In the genomic region with DNA sequence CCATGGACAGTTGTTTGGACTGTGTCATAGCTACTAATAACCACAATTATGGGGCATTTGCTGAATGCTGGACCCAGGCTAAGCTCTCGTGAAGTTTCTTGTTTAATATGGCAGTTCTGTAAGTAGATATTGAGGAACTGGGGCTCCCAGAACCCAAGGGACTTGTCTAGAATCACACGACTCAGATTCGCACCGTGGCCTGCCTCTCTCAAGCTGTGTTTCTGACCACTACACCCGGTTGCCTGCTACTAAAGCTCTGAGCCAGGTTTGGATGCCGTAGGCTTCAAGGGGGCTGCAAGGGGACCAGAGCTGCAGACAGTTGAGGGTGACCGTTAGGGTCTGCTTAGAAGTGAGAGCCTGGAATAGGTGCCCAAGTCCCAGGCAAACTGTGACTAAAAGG, we compare ENCODE assay signal across 11 cellular contexts. TPM values are rescaled to one million over a fixed set of nuclear protein-coding genes. Genes with fewer than 3 reads are reported as not detected.
DNase-seq lines count a peak whose midpoint lies in the region; ATAC-seq, FAIRE-seq and TF ChIP-seq lines count a peak whose summit lies in the region.
"Had no signal": no experiment of that assay in that cellular context is flagged by ENCODE, and none has a peak within 500 bp of the region (broad histone marks: within the 10 kb centered on the region; RNA-seq: fewer than 3 reads in every experiment).

No MANE protein-coding gene starts in this region.

- peaks cover 0 to 46% (median 12%) of the 10 kb centered on the region in 9 donors for H3K36me3 ChIP-seq in heart left ventricle
- peaks cover 15 to 27% of the 10 kb centered on the region in 2 donors for H3K36me3 ChIP-seq in kidney (ENCODE audit: control insufficient read depth in 1 of 2, insufficient read depth in 2 of 2, low read length in 2 of 2)
- H3K36me3 ChIP-seq in transverse colon, result peaks cover 0 to 24% (median 0%) of the 10 kb centered on the region in 4 donors

- in situ Hi-C loops in transverse colon (cut with MboI; ENCODE audit: low pct_ligation_motif_present in 1 of 4, low pct_unique_long_range_greater_than_20kb in 1 of 4, low sequenced_read_pairs in 3 of 4), result loop anchor here in 2 of 4 donors (10.0 to 25.0 kb wide), 2 partner anchors 178 to 295 kb away; partner anchors contain the start of genes DCAF1 (in 2 of the 2), MANF (in 1 of the 2) and RBM15B (in 1 of the 2)

- no peak for TF ChIP-seq EP300 in transverse colon (IDR thresholded peaks at IDR 0.05; ENCODE audit: low read depth)

- H3K9ac ChIP-seq in kidney (ENCODE audit: low read length in 2 of 2), result no peak overlapping the region

- H3K4me1 ChIP-seq in heart left ventricle, result peaks cover 22 to 94% (median 83%) of the 10 kb centered on the region in 12 donors
- H3K4me1 ChIP-seq in kidney (ENCODE audit: control insufficient read depth in 1 of 2, insufficient read depth in 1 of 2, low read depth in 1 of 2, low read length in 2 of 2), result peaks cover 16 to 46% of the 10 kb centered on the region in 2 donors
- H3K4me1 ChIP-seq in transverse colon, result peaks cover 13 to 35% (median 21%) of the 10 kb centered on the region in 4 donors

- no peak for TF ChIP-seq POLR2A in heart left ventricle (IDR thresholded peaks at IDR 0.05)
- TF ChIP-seq POLR2A in transverse colon (IDR thresholded peaks at IDR 0.05), result no peak

- peak in 3 of 5 donors; percentile 7 to 28 (median 13) for DNase-seq in heart left ventricle
- DNase-seq in left cardiac atrium, result no peak
- no peak for DNase-seq in T-helper 17 cell
- DNase-seq in kidney, result peak; percentile 38
- no peak for DNase-seq in type B pancreatic cell (ENCODE audit: extremely low spot score, unreplicated experiment)
- no peak for DNase-seq in transverse colon

- H3K27ac Mint-ChIP-seq in T-helper 17 cell, result peak overlapping the region; percentile 99
- H3K27ac Mint-ChIP-seq in type B pancreatic cell, result peak overlapping the region; percentile 46

- H3K27me3 Mint-ChIP-seq in T-helper 17 cell (no peaks in the 10 kb centered on the region), type B pancreatic cell (no peaks in the 10 kb centered on the region)

- H3K9me3 Mint-ChIP-seq in type B pancreatic cell, result no peaks in the 10 kb centered on the region
- H3K9me3 Mint-ChIP-seq: activated T-helper 2 cell treated with anti-CD3 and anti-CD28 coated beads, Interferon-gamma antibody, Interleukin-2, Interleukin-4, amounts not matched to agents 10 μg/mL and 5 μg/mL and 100 μg/mL, durations not matched to agents 14 hours and 24 hours and 36 hours had no signal

- H3K4me3 ChIP-seq in heart left ventricle (no peak overlapping the region), kidney (ENCODE audit: low read length in 2 of 2) (no peak overlapping the region), transverse colon (no peak overlapping the region)
- H3K4me3 ChIP-seq: gastroesophageal sphincter, thoracic aorta had no signal

- no peaks in the 10 kb centered on the region for H3K27me3 ChIP-seq in heart left ventricle
- no peaks in the 10 kb centered on the region for H3K27me3 ChIP-seq in transverse colon
- H3K27me3 ChIP-seq: gastroesophageal sphincter had no signal

- TF ChIP-seq CTCF in heart left ventricle (IDR thresholded peaks at IDR 0.05), result no peak
- TF ChIP-seq CTCF in kidney (IDR thresholded peaks at IDR 0.05; ENCODE audit: borderline replicate concordance, extremely low read depth, insufficient read depth), result no peak
- TF ChIP-seq CTCF in type B pancreatic cell (conservative IDR thresholded peaks at IDR 0.05), result no peak
- TF ChIP-seq CTCF in transverse colon (IDR thresholded peaks at IDR 0.05), result no peak

- H3K27ac ChIP-seq in heart left ventricle (peak overlapping the region in 4 of 12 donors; percentile 4 to 92 (median 72)), kidney (ENCODE audit: low read depth in 2 of 2, low read length in 2 of 2) (no peak overlapping the region), transverse colon (no peak overlapping the region)
- H3K27ac ChIP-seq: thoracic aorta had no signal

- peaks cover 14% of the 10 kb centered on the region for H3K36me3 Mint-ChIP-seq in T-helper 17 cell (ENCODE audit: low read depth)
- peaks cover 12% of the 10 kb centered on the region for H3K36me3 Mint-ChIP-seq in type B pancreatic cell

- H3K9me3 ChIP-seq in heart left ventricle, result no peaks in the 10 kb centered on the region
- H3K9me3 ChIP-seq in T-helper 17 cell (ENCODE audit: control insufficient read depth, low read length, poor library complexity, severe bottlenecking), result no peaks in the 10 kb centered on the region
- H3K9me3 ChIP-seq in kidney (ENCODE audit: control insufficient read depth in 1 of 2, low read length in 2 of 2), result no peaks in the 10 kb centered on the region
- H3K9me3 ChIP-seq in transverse colon, result no peaks in the 10 kb centered on the region
- H3K9me3 ChIP-seq: gastroesophageal sphincter, thoracic aorta had no signal

- ATAC-seq in heart left ventricle (no peak), left cardiac atrium (no peak), T-helper 17 cell (no peak), GM21737 (IDR thresholded peaks at IDR 0.05; ENCODE audit: unreplicated experiment) (no peak)

- 72 to 78% (median 75%) methylated on average over 7 of the region's 7 CpGs for WGBS in heart left ventricle, 4 donors
- 74% methylated on average over 7 of the region's 7 CpGs; no CpG with 5 or more reads in 1 of the 2 donors for WGBS in transverse colon (ENCODE audit: low coverage in 1 of 2), 2 donors

- FAIRE-seq in kidney (lab: Jason Lieb, UNC), result no peak

- H3K4me1 Mint-ChIP-seq in T-helper 17 cell, result peaks cover 81% of the 10 kb centered on the region
- H3K4me1 Mint-ChIP-seq in type B pancreatic cell (ENCODE audit: unreplicated experiment), result peaks cover 11% of the 10 kb centered on the region

- H3K4me3 Mint-ChIP-seq in T-helper 17 cell (peak overlapping the region; percentile 92), type B pancreatic cell (no peak overlapping the region)

- intact Hi-C loops in heart left ventricle (cut with DNase I) (loop anchor here in 9 of 10 donors (1.0 to 10.0 kb wide), 8 partner anchors 40 to 1068 kb away; partner anchors contain the start of genes DCAF1 (in 4 of the 9), MANF (in 3 of the 9), CISH (in 1 of the 9) and MAPKAPK3 (in 1 of the 9)), left cardiac atrium (cut with DNase I) (loop anchor here in 1 of 2 donors (2.0 kb wide), 1 partner anchor 182 kb away; the partner anchor contains the start of gene DCAF1), kidney (cut with DNase I) (no loop called here), transverse colon (cut with DNase I; ENCODE audit: low total_unique reads) (loop anchor here (10.0 kb wide), 1 partner anchor 288 kb away; the partner anchor contains the start of gene RBM15B)

RNA-seq across cellular contexts. Expression of gene TEX264, which starts 11.5 kb away (rescaled TPM):
- total RNA-seq in heart left ventricle (10 to 100 TPM; 29.5 to 64.0 (median 36.9) TPM), left cardiac atrium (10 to 100 TPM; 44.1 TPM), T-helper 17 cell (10 to 100 TPM; 35.5 to 36.5 TPM), kidney (68.0 TPM), type B pancreatic cell (ENCODE audit: low replicate concordance) (43.8 and 50.0 TPM in 2 replicates), transverse colon (100 to 1,000 TPM in 1 of 4 donors, 10 to 100 TPM in 3; 60.9 to 116 (median 88.2) TPM)
- polyA plus RNA-seq in heart left ventricle (10 to 100 TPM; 68.1 to 69.0 TPM), kidney (ENCODE audit: insufficient read depth, low read depth, low replicate concordance) (208 TPM)

RNA-seq across cellular contexts. Expression of gene GRM2, which starts 24.3 kb away (rescaled TPM):
- total RNA-seq in heart left ventricle, result under 1 TPM in 7 of 9 donors, not detected in 2; 0.21 to 0.95 (median 0.56) TPM
- under 1 TPM; 0.03 to 0.11 TPM for polyA plus RNA-seq in heart left ventricle
- total RNA-seq in left cardiac atrium, result under 1 TPM; 0.15 to 0.50 TPM
- 1 to 10 TPM; 2.2 to 2.9 TPM for total RNA-seq in T-helper 17 cell
- 0.57 TPM for total RNA-seq in kidney
- not detected for polyA plus RNA-seq in kidney (ENCODE audit: insufficient read depth, low read depth, low replicate concordance)
- 0.29 and 0.58 TPM in 2 replicates for total RNA-seq in type B pancreatic cell (ENCODE audit: low replicate concordance)
- under 1 TPM in 2 of 4 donors, not detected in 2; 0.16 to 0.27 TPM for total RNA-seq in transverse colon
- total RNA-seq: HT-29 had no signal

Comparison
In these comparisons a context has a peak if more than half of its experiments do, and no peak if none do; other contexts are left out.
1. DNase-seq: peak in heart left ventricle (3 of 5) and kidney (single experiment); none in left cardiac atrium (single experiment), T-helper 17 cell (0 of 3), type B pancreatic cell (single experiment) and transverse colon (single experiment).